Comparison of ENCODE assay signal across 20 cellular contexts in the genomic region with DNA sequence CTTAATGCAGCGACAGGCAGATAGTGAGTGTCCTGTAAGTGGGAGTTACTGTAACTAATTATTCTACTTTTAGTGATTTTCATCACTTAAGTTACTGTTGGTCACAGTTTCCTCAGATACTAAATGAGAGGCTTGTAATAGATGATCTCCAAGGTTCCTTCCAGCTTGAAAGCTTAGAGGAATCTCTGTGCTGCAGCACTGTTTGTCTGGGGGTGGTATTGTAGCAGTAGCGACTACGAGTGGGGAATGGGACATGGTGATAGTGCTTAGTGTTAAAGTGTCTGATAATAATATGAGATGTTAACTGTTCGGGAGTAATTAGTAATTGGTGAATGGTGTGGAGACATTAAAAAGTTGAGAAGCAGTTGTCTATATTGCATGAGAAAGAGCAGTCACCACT. TPM values are rescaled to one million over a fixed set of nuclear protein-coding genes. Genes with fewer than 3 reads are reported as not detected.
DNase-seq lines count a peak whose midpoint lies in the region; ATAC-seq and TF ChIP-seq lines count a peak whose summit lies in the region.
"Had no signal": no experiment of that assay in that cellular context is flagged by ENCODE, and none has a peak within 500 bp of the region (broad histone marks: within the 10 kb centered on the region; RNA-seq: fewer than 3 reads in every experiment).

No MANE protein-coding gene starts in this region.

- no peak for DNase-seq in activated T-cell treated with anti-CD3 and anti-CD28 coated beads, Interleukin-2, amount 50 U/mL, for 4 hours
- no peak for DNase-seq in activated T-cell treated with anti-CD3 and anti-CD28 coated beads for 4 hours
- DNase-seq in WTC11 (ENCODE audit: low spot score), result no peak
- DNase-seq in glutamatergic neuron, result no peak
- DNase-seq in stimulated activated naive B cell treated with anti-CD40 and anti-IgM and Interleukin-4, amounts not matched to agents 10 μg/mL and 1 μg/mL and 100 μg/mL, for 72 hours, result no peak
- DNase-seq in NCI-H82 treated with DMSO at 0.1 percent for 48 hours (lab: John Stamatoyannopoulos, UW; ENCODE audit: unreplicated experiment), result no peak
- DNase-seq in NCI-H1436 (lab: John Stamatoyannopoulos, UW), result no peak
- no peak for DNase-seq in NCI-H2081 treated with DMSO at 0.1 percent for 48 hours (lab: John Stamatoyannopoulos, UW)
- DNase-seq: activated CD4-positive, CD25-positive, alpha-beta regulatory T cell treated with anti-CD3 and anti-CD28 coated beads, Interleukin-2, amount 50 U/mL, for 72 hours; activated CD8-positive, alpha-beta memory T cell treated with anti-CD3 and anti-CD28 coated beads, Interleukin-2, amount 10 ng/mL, durations not matched to agents 7 days and 5 days; activated naive CD4-positive, alpha-beta T cell treated with anti-CD3 and anti-CD28 coated beads for 36 hours; effector memory CD4-positive, alpha-beta T cell; HFFc6; NCI-H2171; NCI-H69; small intestine; stimulated activated CD4-positive, alpha-beta T cell treated with anti-CD3 and anti-CD28 coated beads, Interleukin-2, amount 100 ng/mL, for 48 hours; upper lobe of right lung had no signal

- H3K4me1 Mint-ChIP-seq in activated T-cell treated with anti-CD3 and anti-CD28 coated beads, Interleukin-2, amount 50 U/mL, for 4 hours (ENCODE audit: low read depth), result peaks cover 80% of the 10 kb centered on the region
- H3K4me1 Mint-ChIP-seq in WTC11 (peaks cover 55% of the 10 kb centered on the region), glutamatergic neuron (ENCODE audit: low read depth, unreplicated experiment) (peaks cover 20% of the 10 kb centered on the region)
- H3K4me1 Mint-ChIP-seq in stimulated activated naive B cell treated with anti-CD40 and anti-IgM and Interleukin-4, amounts not matched to agents 10 μg/mL and 1 μg/mL and 100 μg/mL, for 72 hours, result peaks cover 39 to 83% of the 10 kb centered on the region in 2 donors

- H3K4me3 Mint-ChIP-seq in activated T-cell treated with anti-CD3 and anti-CD28 coated beads, Interleukin-2, amount 50 U/mL, for 4 hours, result peak overlapping the region; percentile 34
- H3K4me3 Mint-ChIP-seq in WTC11, result no peak overlapping the region
- peak overlapping the region; percentile 20 for H3K4me3 Mint-ChIP-seq in glutamatergic neuron (ENCODE audit: unreplicated experiment)
- no peak overlapping the region for H3K4me3 Mint-ChIP-seq in stimulated activated naive B cell treated with anti-CD40 and anti-IgM and Interleukin-4, amounts not matched to agents 10 μg/mL and 1 μg/mL and 100 μg/mL, for 72 hours
- H3K4me3 Mint-ChIP-seq: activated CD8-positive, alpha-beta memory T cell treated with anti-CD3 and anti-CD28 coated beads, Interleukin-2, amount 10 ng/mL, durations not matched to agents 7 days and 5 days; activated naive CD4-positive, alpha-beta T cell treated with anti-CD3 and anti-CD28 coated beads for 36 hours; HFFc6 had no signal

- H3K36me3 Mint-ChIP-seq in activated T-cell treated with anti-CD3 and anti-CD28 coated beads, Interleukin-2, amount 50 U/mL, for 4 hours (ENCODE audit: insufficient read depth), result peaks cover 50% of the 10 kb centered on the region
- H3K36me3 Mint-ChIP-seq in WTC11, result peaks cover 26% of the 10 kb centered on the region
- H3K36me3 Mint-ChIP-seq in glutamatergic neuron (ENCODE audit: unreplicated experiment), result no peaks in the 10 kb centered on the region
- peaks cover 49 to 77% of the 10 kb centered on the region in 2 donors for H3K36me3 Mint-ChIP-seq in stimulated activated naive B cell treated with anti-CD40 and anti-IgM and Interleukin-4, amounts not matched to agents 10 μg/mL and 1 μg/mL and 100 μg/mL, for 72 hours

- TF ChIP-seq CTCF in WTC11 (IDR thresholded peaks at IDR 0.05), result no peak
- TF ChIP-seq CTCF in glutamatergic neuron (IDR thresholded peaks at IDR 0.05; ENCODE audit: partially characterized antibody, unreplicated experiment), result no peak

- H3K27ac Mint-ChIP-seq in WTC11, result peak overlapping the region; percentile 39
- peak overlapping the region; percentile 53 for H3K27ac Mint-ChIP-seq in glutamatergic neuron (ENCODE audit: unreplicated experiment)
- peak overlapping the region; percentile 70 for H3K27ac Mint-ChIP-seq in stimulated activated naive B cell treated with anti-CD40 and anti-IgM and Interleukin-4, amounts not matched to agents 10 μg/mL and 1 μg/mL and 100 μg/mL, for 72 hours
- H3K27ac Mint-ChIP-seq: activated CD8-positive, alpha-beta memory T cell treated with anti-CD3 and anti-CD28 coated beads, Interleukin-2, amount 10 ng/mL, durations not matched to agents 7 days and 5 days; HFFc6 had no signal

- CTCF ChIA-PET in WTC11 (lab: Charles Lee), result no interaction called here

- H3K27me3 Mint-ChIP-seq in activated T-cell treated with anti-CD3 and anti-CD28 coated beads, Interleukin-2, amount 50 U/mL, for 4 hours (ENCODE audit: low read depth), result no peaks in the 10 kb centered on the region
- no peaks in the 10 kb centered on the region for H3K27me3 Mint-ChIP-seq in WTC11 (ENCODE audit: low read depth)
- H3K27me3 Mint-ChIP-seq in glutamatergic neuron (ENCODE audit: unreplicated experiment), result peaks cover 2% of the 10 kb centered on the region
- H3K27me3 Mint-ChIP-seq in stimulated activated naive B cell treated with anti-CD40 and anti-IgM and Interleukin-4, amounts not matched to agents 10 μg/mL and 1 μg/mL and 100 μg/mL, for 72 hours, result no peaks in the 10 kb centered on the region
- H3K27me3 Mint-ChIP-seq: activated CD8-positive, alpha-beta memory T cell treated with anti-CD3 and anti-CD28 coated beads, Interleukin-2, amount 10 ng/mL, durations not matched to agents 7 days and 5 days had no signal

- no peaks in the 10 kb centered on the region for H3K9me3 Mint-ChIP-seq in activated T-cell treated with anti-CD3 and anti-CD28 coated beads, Interleukin-2, amount 50 U/mL, for 4 hours
- H3K9me3 Mint-ChIP-seq in WTC11 (no peaks in the 10 kb centered on the region), glutamatergic neuron (ENCODE audit: unreplicated experiment) (peaks cover 8% of the 10 kb centered on the region)
- H3K9me3 Mint-ChIP-seq in stimulated activated naive B cell treated with anti-CD40 and anti-IgM and Interleukin-4, amounts not matched to agents 10 μg/mL and 1 μg/mL and 100 μg/mL, for 72 hours, result no peaks in the 10 kb centered on the region
- H3K9me3 Mint-ChIP-seq: HFFc6 had no signal

- ATAC-seq in activated T-cell treated with anti-CD3 and anti-CD28 coated beads, Interleukin-2, amount 50 U/mL, for 4 hours, result no peak
- ATAC-seq in WTC11, result no peak
- ATAC-seq in stimulated activated naive B cell treated with anti-CD40 and anti-IgM and Interleukin-4, amounts not matched to agents 10 μg/mL and 1 μg/mL and 100 μg/mL, for 72 hours (replicated peaks), result no peak
- ATAC-seq: A549; activated CD8-positive, alpha-beta memory T cell treated with anti-CD3 and anti-CD28 coated beads, Interleukin-2, amount 10 ng/mL, durations not matched to agents 7 days and 5 days; left lobe of liver; upper lobe of right lung had no signal

- POLR2A ChIA-PET in WTC11 (lab: Charles Lee), result interaction anchor here (0.7 to 1.2 kb wide), 2 partner anchors 15 to 122 kb away, joined by 3 read pairs; no protein-coding TSS in a partner anchor

TF ChIP-seq in WTC11, 78 proteins besides CTCF, POLR2A, EP300 and RAD21 (continues in another document):
- TF ChIP-seq, protein P1, sequence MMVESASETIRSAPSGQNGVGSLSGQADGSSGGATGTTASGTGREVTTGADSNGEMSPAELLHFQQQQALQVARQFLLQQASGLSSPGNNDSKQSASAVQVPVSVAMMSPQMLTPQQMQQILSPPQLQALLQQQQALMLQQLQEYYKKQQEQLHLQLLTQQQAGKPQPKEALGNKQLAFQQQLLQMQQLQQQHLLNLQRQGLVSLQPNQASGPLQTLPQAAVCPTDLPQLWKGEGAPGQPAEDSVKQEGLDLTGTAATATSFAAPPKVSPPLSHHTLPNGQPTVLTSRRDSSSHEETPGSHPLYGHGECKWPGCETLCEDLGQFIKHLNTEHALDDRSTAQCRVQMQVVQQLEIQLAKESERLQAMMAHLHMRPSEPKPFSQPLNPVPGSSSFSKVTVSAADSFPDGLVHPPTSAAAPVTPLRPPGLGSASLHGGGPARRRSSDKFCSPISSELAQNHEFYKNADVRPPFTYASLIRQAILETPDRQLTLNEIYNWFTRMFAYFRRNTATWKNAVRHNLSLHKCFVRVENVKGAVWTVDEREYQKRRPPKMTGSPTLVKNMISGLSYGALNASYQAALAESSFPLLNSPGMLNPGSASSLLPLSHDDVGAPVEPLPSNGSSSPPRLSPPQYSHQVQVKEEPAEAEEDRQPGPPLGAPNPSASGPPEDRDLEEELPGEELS (CRISPR knock-in tag; IDR thresholded peaks at IDR 0.05), result no peak
- TF ChIP-seq, protein P2, sequence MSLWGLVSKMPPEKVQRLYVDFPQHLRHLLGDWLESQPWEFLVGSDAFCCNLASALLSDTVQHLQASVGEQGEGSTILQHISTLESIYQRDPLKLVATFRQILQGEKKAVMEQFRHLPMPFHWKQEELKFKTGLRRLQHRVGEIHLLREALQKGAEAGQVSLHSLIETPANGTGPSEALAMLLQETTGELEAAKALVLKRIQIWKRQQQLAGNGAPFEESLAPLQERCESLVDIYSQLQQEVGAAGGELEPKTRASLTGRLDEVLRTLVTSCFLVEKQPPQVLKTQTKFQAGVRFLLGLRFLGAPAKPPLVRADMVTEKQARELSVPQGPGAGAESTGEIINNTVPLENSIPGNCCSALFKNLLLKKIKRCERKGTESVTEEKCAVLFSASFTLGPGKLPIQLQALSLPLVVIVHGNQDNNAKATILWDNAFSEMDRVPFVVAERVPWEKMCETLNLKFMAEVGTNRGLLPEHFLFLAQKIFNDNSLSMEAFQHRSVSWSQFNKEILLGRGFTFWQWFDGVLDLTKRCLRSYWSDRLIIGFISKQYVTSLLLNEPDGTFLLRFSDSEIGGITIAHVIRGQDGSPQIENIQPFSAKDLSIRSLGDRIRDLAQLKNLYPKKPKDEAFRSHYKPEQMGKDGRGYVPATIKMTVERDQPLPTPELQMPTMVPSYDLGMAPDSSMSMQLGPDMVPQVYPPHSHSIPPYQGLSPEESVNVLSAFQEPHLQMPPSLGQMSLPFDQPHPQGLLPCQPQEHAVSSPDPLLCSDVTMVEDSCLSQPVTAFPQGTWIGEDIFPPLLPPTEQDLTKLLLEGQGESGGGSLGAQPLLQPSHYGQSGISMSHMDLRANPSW (CRISPR knock-in tag; conservative IDR thresholded peaks at IDR 0.05; ENCODE audit: low read depth), result no peak
- TF ChIP-seq OVOL2 (CRISPR knock-in tag; IDR thresholded peaks at IDR 0.05; ENCODE audit: borderline replicate concordance) (no peak), ETV6 (CRISPR knock-in tag; IDR thresholded peaks at IDR 0.05) (no peak), SMAD4 (CRISPR knock-in tag; IDR thresholded peaks at IDR 0.05) (no peak)

RNA-seq across cellular contexts. Expression of a gene that starts 12.4 kb away (rescaled TPM):
- 100 to 1,000 TPM; 108 to 119 (median 119) TPM for total RNA-seq in activated T-cell treated with anti-CD3 and anti-CD28 coated beads, Interleukin-2, amount 50 U/mL, for 4 hours
- total RNA-seq in WTC11 (2021) (70.3 to 80.4 TPM (median 78.1 TPM) in 3 replicates), glutamatergic neuron (ENCODE audit: unreplicated experiment) (77.9 TPM)

RNA-seq across cellular contexts. Expression of a gene that starts 52.5 kb away (rescaled TPM):
- total RNA-seq in activated T-cell treated with anti-CD3 and anti-CD28 coated beads, Interleukin-2, amount 50 U/mL, for 4 hours, result 1 to 10 TPM; 3.2 to 4.7 (median 4.3) TPM
- total RNA-seq in WTC11 (2021) (2.3 to 4.3 TPM (median 3.1 TPM) in 3 replicates), glutamatergic neuron (ENCODE audit: unreplicated experiment) (5.7 TPM)

Comparison
In these comparisons a context has a peak if more than half of its experiments do, and no peak if none do; other contexts are left out.
1. H3K4me3 Mint-ChIP-seq: peak in activated T-cell treated with anti-CD3 and anti-CD28 coated beads, Interleukin-2, amount 50 U/mL, for 4 hours (single experiment) and glutamatergic neuron (single experiment); none in WTC11 (single experiment) and stimulated activated naive B cell treated with anti-CD40 and anti-IgM and Interleukin-4, amounts not matched to agents 10 μg/mL and 1 μg/mL and 100 μg/mL, for 72 hours (0 of 2).
2. Peak in every context shown above with its lines, with median percentiles within 50 percentile points of each other: H3K27ac Mint-ChIP-seq.